Comparison of ENCODE assay signal across 8 cellular contexts in genomic region chr19:679418-680286, GRCh38. TPM values are rescaled to one million over a fixed set of nuclear protein-coding genes. Genes with fewer than 3 reads are reported as not detected.
A peak's percentile ranks its signal among the peaks of the same experiment; 100 is the strongest.
DNase-seq lines count a peak whose midpoint lies in the region; ATAC-seq and TF ChIP-seq lines count a peak whose summit lies in the region.

No MANE protein-coding gene starts in this region.

- H3K4me2 ChIP-seq in parathyroid adenoma (ENCODE audit: low read length): peak overlapping the region; percentile 92

- peak; percentile 31 for DNase-seq in NCI-H146 (lab: John Stamatoyannopoulos, UW)
- no peak for DNase-seq in NCI-H146 treated with DMSO at 0.1 percent for 48 hours (lab: John Stamatoyannopoulos, UW; ENCODE audit: unreplicated experiment)
- DNase-seq in NCI-H226: peak; percentile 82
- DNase-seq in heart left ventricle: peak; percentile 74 to 90 (median 84)
- no peak for DNase-seq in NCI-H524 treated with DMSO at 0.1 percent for 48 hours (lab: John Stamatoyannopoulos, UW)

- POLR2A ChIA-PET in HEK293 (lab: Yijun Ruan, JAX): interaction anchor here (0.5 to 2.0 kb wide), 8 partner anchors 17 to 533 kb away, joined by 3 to 10 read pairs (median 4); partner anchors contain the start of genes PALM and RNF126

- no peaks in the 10 kb centered on the region for H3K4me1 ChIP-seq in HEK293 (ENCODE audit: control insufficient read depth, insufficient read depth, low read length)
- peaks cover 4 to 58% (median 24%) of the 10 kb centered on the region in 12 donors for H3K4me1 ChIP-seq in heart left ventricle
- H3K4me1 ChIP-seq in parathyroid adenoma: peaks cover 4% of the 10 kb centered on the region

- H2AFZ ChIP-seq in parathyroid adenoma: peak overlapping the region; percentile 82

- no peaks in the 10 kb centered on the region for H3K9me3 ChIP-seq in HEK293 (ENCODE audit: control insufficient read depth, insufficient read depth, low read depth, low read length)
- H3K9me3 ChIP-seq in heart left ventricle: no peaks in the 10 kb centered on the region
- H3K9me3 ChIP-seq in parathyroid adenoma (ENCODE audit: control insufficient read depth, low read length): no peaks in the 10 kb centered on the region

- TF ChIP-seq CTCF in HEK293 (tag by site-specific recombination; IDR thresholded peaks at IDR 0.05) (no peak), heart left ventricle (IDR thresholded peaks at IDR 0.05) (no peak), parathyroid adenoma (IDR thresholded peaks at IDR 0.05) (no peak)

- H3K79me2 ChIP-seq in parathyroid adenoma: no peaks in the 10 kb centered on the region

- peaks cover 0 to 18% (median 0%) of the 10 kb centered on the region in 9 donors for H3K27me3 ChIP-seq in heart left ventricle
- no peaks in the 10 kb centered on the region for H3K27me3 ChIP-seq in parathyroid adenoma (ENCODE audit: control insufficient read depth, insufficient read depth, low read length)

- H3K4me3 ChIP-seq in HEK293 (ENCODE audit: low read depth, low read length) (peak overlapping the region; percentile 57), heart left ventricle (peak overlapping the region; percentile 51 to 96 (median 80)), parathyroid adenoma (ENCODE audit: low read depth, low read length) (peak overlapping the region; percentile 71)

- intact Hi-C loops in heart left ventricle (cut with DNase I): loop anchor here in 1 of 10 donors (1.0 kb wide), 1 partner anchor 15 kb away; no protein-coding TSS in a partner anchor

- H3K36me3 ChIP-seq in HEK293 (ENCODE audit: control insufficient read depth in 2 of 2, insufficient read depth in 1 of 2, low read length in 2 of 2) (no peaks in the 10 kb centered on the region), heart left ventricle (peaks cover 0 to 9% (median 3%) of the 10 kb centered on the region in 9 donors), parathyroid adenoma (ENCODE audit: control insufficient read depth, insufficient read depth, low read length) (no peaks in the 10 kb centered on the region)

- H3K27ac ChIP-seq in HEK293 (ENCODE audit: extremely low read depth, low read depth, low read length): peak overlapping the region; percentile 92
- H3K27ac ChIP-seq in adipose tissue (ENCODE audit: low read depth, low read length): peak overlapping the region; percentile 46
- peak overlapping the region; percentile 83 to 99 (median 98) for H3K27ac ChIP-seq in heart left ventricle
- H3K27ac ChIP-seq in parathyroid adenoma: no peak overlapping the region

- H3K9ac ChIP-seq in parathyroid adenoma: no peak overlapping the region

- ATAC-seq in heart left ventricle: peak in 3 of 4 donors; percentile 27 to 35 (median 32)

- no peak for TF ChIP-seq POLR2A in heart left ventricle (IDR thresholded peaks at IDR 0.05)

- WGBS in adipose tissue, 3 donors: 5 to 9% (median 7%) methylated on average over 43 to 66 of the region's 69 CpGs
- WGBS in heart left ventricle, 4 donors: 1 to 41% (median 6%) methylated on average over 6 to 69 of the region's 69 CpGs

- CTCF ChIA-PET in HEK293 (lab: Yijun Ruan, JAX): interaction anchor here (0.6 to 1.0 kb wide), 4 partner anchors 8 to 57 kb away, joined by 3 to 8 read pairs (median 3); no protein-coding TSS in a partner anchor

TF ChIP-seq in HEK293, 187 proteins besides CTCF, POLR2A, EP300 and RAD21:
- TF ChIP-seq ZBTB10 (tag by site-specific recombination; IDR thresholded peaks at IDR 0.05) (peak; percentile 55; the same call in 1 of the 2 replicates), ZNF292 (tag by site-specific recombination; IDR thresholded peaks at IDR 0.05; ENCODE audit: borderline replicate concordance, low read depth) (no peak), ZNF596 (tag by site-specific recombination; IDR thresholded peaks at IDR 0.05) (peak; percentile 52; the same call in 1 of the 2 replicates), KLF10 (tag by site-specific recombination; IDR thresholded peaks at IDR 0.05) (no peak), GLIS1 (tag by site-specific recombination; IDR thresholded peaks at IDR 0.05) (peak; percentile 95), ZNF677 (tag by site-specific recombination; IDR thresholded peaks at IDR 0.05) (0 out of 2 replicates have a peak, but pooled peaks have one; percentile 49), SP3 (tag by site-specific recombination; IDR thresholded peaks at IDR 0.05) (peak; percentile 55), PATZ1 (tag by site-specific recombination; IDR thresholded peaks at IDR 0.05) (peak; percentile 63), ZNF335 (tag by site-specific recombination; conservative IDR thresholded peaks at IDR 0.05) (peak; percentile 69), ZBTB20 (tag by site-specific recombination; IDR thresholded peaks at IDR 0.05) (peak; percentile 33; the same call in 1 of the 2 replicates), ZNF561 (tag by site-specific recombination; IDR thresholded peaks at IDR 0.05; ENCODE audit: borderline replicate concordance) (peak; percentile 73; the same call in 1 of the 2 replicates), KLF1 (tag by site-specific recombination; IDR thresholded peaks at IDR 0.05) (peak; percentile 56), ZIC2 (tag by site-specific recombination; IDR thresholded peaks at IDR 0.05) (peak; percentile 73), GLIS2 (tag by site-specific recombination; IDR thresholded peaks at IDR 0.05) (peak; percentile 59), ZEB2 (tag by site-specific recombination; IDR thresholded peaks at IDR 0.05) (no peak), SP2 (tag by site-specific recombination; IDR thresholded peaks at IDR 0.05) (peak; percentile 62), ZFP69B (tag by site-specific recombination; IDR thresholded peaks at IDR 0.05) (no peak), ZBTB8A (tag by site-specific recombination; IDR thresholded peaks at IDR 0.05) (peak; percentile 54; the same call in 1 of the 2 replicates)

RNA-seq across cellular contexts. Expression of gene FSTL3, which starts 3.5 kb away (rescaled TPM):
- 100 to 1,000 TPM in 1 of 3 donors, 10 to 100 TPM in 2; 24.5 to 153 (median 48.5) TPM for polyA plus RNA-seq in adipose tissue
- 100 to 1,000 TPM in 4 of 9 donors, 10 to 100 TPM in 5; 41.7 to 347 (median 99.9) TPM for total RNA-seq in heart left ventricle
- polyA plus RNA-seq in heart left ventricle: 100 to 1,000 TPM; 131 to 376 TPM

RNA-seq across cellular contexts. Expression of gene PRSS57, which starts 15.6 kb away (rescaled TPM):
- polyA plus RNA-seq in adipose tissue (under 1 TPM in 2 of 3 donors, not detected in 1; 0.09 to 0.34 TPM), heart left ventricle (not detected)
- not detected for total RNA-seq in heart left ventricle

RNA-seq across cellular contexts. Expression of gene RNF126, which starts 16.6 kb away (rescaled TPM):
- polyA plus RNA-seq in adipose tissue: 10 to 100 TPM; 19.1 to 50.0 (median 24.8) TPM
- 100 to 1,000 TPM in 1 of 9 donors, 10 to 100 TPM in 8; 21.6 to 105 (median 29.4) TPM for total RNA-seq in heart left ventricle
- 10 to 100 TPM; 23.5 to 45.2 TPM for polyA plus RNA-seq in heart left ventricle

RNA-seq across cellular contexts. Expression of gene PALM, which starts 29.1 kb away (rescaled TPM):
- polyA plus RNA-seq in adipose tissue: 100 to 1,000 TPM in 2 of 3 donors, 1 to 10 TPM in 1; 8.0 to 153 (median 135) TPM
- total RNA-seq in heart left ventricle: 10 to 100 TPM; 13.5 to 42.3 (median 23.3) TPM
- polyA plus RNA-seq in heart left ventricle: 10 to 100 TPM; 15.7 to 23.8 TPM

RNA-seq across cellular contexts. Expression of gene FGF22, which starts 40.0 kb away (rescaled TPM):
- polyA plus RNA-seq in adipose tissue (under 1 TPM; 0.22 to 0.68 (median 0.35) TPM), heart left ventricle (under 1 TPM; 0.07 to 0.11 TPM)
- total RNA-seq in heart left ventricle: under 1 TPM in 3 of 9 donors, not detected in 6; 0.16 to 0.36 (median 0.20) TPM

Comparison
In these comparisons a context has a peak if more than half of its experiments do, and no peak if none do; other contexts are left out.
1. DNase-seq: peak in NCI-H146 (single experiment), NCI-H226 (single experiment) and heart left ventricle (5 of 5); none in NCI-H146 treated with DMSO at 0.1 percent for 48 hours (single experiment) and NCI-H524 treated with DMSO at 0.1 percent for 48 hours (single experiment).
2. Peak in every context shown above with its lines, with median percentiles within 50 percentile points of each other: H3K4me3 ChIP-seq.